ENCODE assay signal across 20 cellular contexts in the genomic region with DNA sequence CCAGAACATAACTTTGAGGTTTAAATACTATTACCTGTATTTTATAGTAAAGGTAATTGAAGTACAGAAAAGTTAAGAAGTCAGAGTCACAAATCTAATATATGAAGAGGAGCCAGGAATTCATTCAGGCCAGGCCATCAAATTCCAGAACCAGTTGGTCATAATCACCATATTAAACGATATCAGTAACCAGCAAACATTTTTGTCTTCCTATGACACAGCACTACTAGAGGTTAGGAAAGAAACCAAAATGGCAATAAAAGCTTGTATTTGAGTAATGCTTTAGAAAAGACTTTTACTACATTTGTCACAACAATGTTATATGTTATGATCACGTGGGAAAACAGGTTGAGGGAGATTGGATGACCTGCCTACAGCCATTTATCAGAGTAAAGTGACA.
DNase-seq lines count a peak whose midpoint lies in the region; ATAC-seq, FAIRE-seq and TF ChIP-seq lines count a peak whose summit lies in the region.
"Had no signal": no experiment of that assay in that cellular context is flagged by ENCODE, and none has a peak within 500 bp of the region (broad histone marks: within the 10 kb centered on the region; RNA-seq: fewer than 3 reads in every experiment).

No MANE protein-coding gene starts in this region.

- H3K4me2 ChIP-seq in astrocyte (ENCODE audit: low read length), result no peak overlapping the region

- no peaks in the 10 kb centered on the region for H3K4me1 Mint-ChIP-seq in astrocyte (ENCODE audit: low read depth, unreplicated experiment)
- H3K4me1 Mint-ChIP-seq: stimulated activated naive B cell treated with anti-CD40 and anti-IgM and Interleukin-4, amounts not matched to agents 10 μg/mL and 1 μg/mL and 100 μg/mL, for 72 hours had no signal

- H3K27me3 ChIP-seq in astrocyte (ENCODE audit: insufficient read depth, low read length) (no peaks in the 10 kb centered on the region), lower lobe of right lung (ENCODE audit: low read depth) (no peaks in the 10 kb centered on the region)
- H3K27me3 ChIP-seq: adrenal gland had no signal

- H3K27ac ChIP-seq in astrocyte (ENCODE audit: low read depth, low read length), result peak overlapping the region; percentile 31
- H3K27ac ChIP-seq in lower lobe of right lung, result no peak overlapping the region

- no peaks in the 10 kb centered on the region for H3K9me3 ChIP-seq in astrocyte (ENCODE audit: insufficient read depth, low read depth, low read length)
- no peaks in the 10 kb centered on the region for H3K9me3 ChIP-seq in lower lobe of right lung
- H3K9me3 ChIP-seq: adrenal gland had no signal

- no peaks in the 10 kb centered on the region for H4K20me1 ChIP-seq in astrocyte (ENCODE audit: insufficient read depth, low read length)

- H3K36me3 ChIP-seq in astrocyte (ENCODE audit: insufficient read depth, low read length) (peaks cover 14% of the 10 kb centered on the region), lower lobe of right lung (peaks cover 93% of the 10 kb centered on the region)

- no peak overlapping the region for H2AFZ ChIP-seq in astrocyte (ENCODE audit: low read depth, low read length)

- intact Hi-C loops in lower lobe of right lung (cut with DNase I), result no loop called here

- no peak overlapping the region for H3K9ac ChIP-seq in astrocyte (ENCODE audit: low read length)

- peak; percentile 90 for FAIRE-seq in astrocyte (lab: Jason Lieb, UNC)
- FAIRE-seq: colon, endothelial cell of umbilical vein had no signal

- H3K36me3 Mint-ChIP-seq in astrocyte (ENCODE audit: low read depth, unreplicated experiment), result peaks cover 6% of the 10 kb centered on the region

- no peak for ATAC-seq in lower lobe of right lung
- ATAC-seq: natural killer cell; stimulated activated naive B cell treated with anti-CD40 and anti-IgM and Interleukin-4, amounts not matched to agents 10 μg/mL and 1 μg/mL and 100 μg/mL, for 72 hours had no signal

- no peaks in the 10 kb centered on the region for H3K27me3 Mint-ChIP-seq in astrocyte (ENCODE audit: low read depth, unreplicated experiment)
- H3K27me3 Mint-ChIP-seq: CD4-positive, CD25-positive, alpha-beta regulatory T cell; stimulated activated naive B cell treated with anti-CD40 and anti-IgM and Interleukin-4, amounts not matched to agents 10 μg/mL and 1 μg/mL and 100 μg/mL, for 72 hours had no signal

- DNase-seq in AG10803 (ENCODE audit: low read depth) (peak; percentile 72), GM04504 (ENCODE audit: low read depth) (peak; percentile 50), astrocyte (ENCODE audit: low read depth) (peak; percentile 64), kidney glomerular epithelial cell (lab: John Stamatoyannopoulos, UW) (peak; percentile 41), lower lobe of right lung (no peak), GM13976 (ENCODE audit: low spot score) (no peak), LoVo (ENCODE audit: low spot score) (no peak), DMS 273 (lab: John Stamatoyannopoulos, UW; ENCODE audit: unreplicated experiment) (no peak)
- DNase-seq: activated CD4-positive, CD25-positive, alpha-beta regulatory T cell; adrenal gland; CD4-positive, CD25-positive, alpha-beta regulatory T cell; DMS53; mammary epithelial cell; natural killer cell; NCI-H2029 treated with DMSO at 0.1 percent for 48 hours; NCI-H510A; stimulated activated naive B cell treated with anti-CD40 and anti-IgM and Interleukin-4, amounts not matched to agents 10 μg/mL and 1 μg/mL and 100 μg/mL, for 72 hours; trophoblast cell had no signal

- no peak overlapping the region for H3K27ac Mint-ChIP-seq in astrocyte (ENCODE audit: unreplicated experiment)
- H3K27ac Mint-ChIP-seq: natural killer cell; stimulated activated naive B cell treated with anti-CD40 and anti-IgM and Interleukin-4, amounts not matched to agents 10 μg/mL and 1 μg/mL and 100 μg/mL, for 72 hours had no signal

- TF ChIP-seq CTCF in AG10803 (conservative IDR thresholded peaks at IDR 0.05; ENCODE audit: low read length) (no peak), astrocyte (IDR thresholded peaks at IDR 0.05; ENCODE audit: insufficient read depth, low read depth, low read length) (no peak), lower lobe of right lung (IDR thresholded peaks at IDR 0.05) (no peak), GM13976 (IDR thresholded peaks at IDR 0.05; ENCODE audit: borderline replicate concordance, control extremely low read depth, extremely low read depth, insufficient read depth, missing control alignments) (no peak)

- H3K4me3 Mint-ChIP-seq in astrocyte (ENCODE audit: unreplicated experiment), result no peak overlapping the region
- H3K4me3 Mint-ChIP-seq: natural killer cell; stimulated activated naive B cell treated with anti-CD40 and anti-IgM and Interleukin-4, amounts not matched to agents 10 μg/mL and 1 μg/mL and 100 μg/mL, for 72 hours had no signal

- no peaks in the 10 kb centered on the region for H3K79me2 ChIP-seq in astrocyte (ENCODE audit: insufficient read depth, low read length)

- H3K4me1 ChIP-seq in astrocyte (ENCODE audit: insufficient read depth, low read length) (peaks cover 5% of the 10 kb centered on the region), lower lobe of right lung (no peaks in the 10 kb centered on the region)

- H3K4me3 ChIP-seq in AG10803 (ENCODE audit: low read length) (no peak overlapping the region), astrocyte (ENCODE audit: insufficient read depth, low read depth, low read length) (no peak overlapping the region), lower lobe of right lung (no peak overlapping the region)
- H3K4me3 ChIP-seq: adrenal gland had no signal

- in situ Hi-C loops in GM13976 (cut with MboI; ENCODE audit: low sequenced_read_pairs, unreplicated experiment), result no loop called here

- H3K9me3 Mint-ChIP-seq in astrocyte (ENCODE audit: unreplicated experiment), result no peaks in the 10 kb centered on the region
- H3K9me3 Mint-ChIP-seq: CD4-positive, CD25-positive, alpha-beta regulatory T cell; natural killer cell; stimulated activated naive B cell treated with anti-CD40 and anti-IgM and Interleukin-4, amounts not matched to agents 10 μg/mL and 1 μg/mL and 100 μg/mL, for 72 hours had no signal

Comparison
In these comparisons a context has a peak if more than half of its experiments do, and no peak if none do; other contexts are left out.
1. DNase-seq: peak in AG10803 (single experiment), GM04504 (single experiment), astrocyte (single experiment) and kidney glomerular epithelial cell (single experiment); none in lower lobe of right lung (single experiment), GM13976 (single experiment), LoVo (single experiment) and DMS 273 (single experiment).